Comparison of ENCODE assay signal across 8 cellular contexts in the genomic region with DNA sequence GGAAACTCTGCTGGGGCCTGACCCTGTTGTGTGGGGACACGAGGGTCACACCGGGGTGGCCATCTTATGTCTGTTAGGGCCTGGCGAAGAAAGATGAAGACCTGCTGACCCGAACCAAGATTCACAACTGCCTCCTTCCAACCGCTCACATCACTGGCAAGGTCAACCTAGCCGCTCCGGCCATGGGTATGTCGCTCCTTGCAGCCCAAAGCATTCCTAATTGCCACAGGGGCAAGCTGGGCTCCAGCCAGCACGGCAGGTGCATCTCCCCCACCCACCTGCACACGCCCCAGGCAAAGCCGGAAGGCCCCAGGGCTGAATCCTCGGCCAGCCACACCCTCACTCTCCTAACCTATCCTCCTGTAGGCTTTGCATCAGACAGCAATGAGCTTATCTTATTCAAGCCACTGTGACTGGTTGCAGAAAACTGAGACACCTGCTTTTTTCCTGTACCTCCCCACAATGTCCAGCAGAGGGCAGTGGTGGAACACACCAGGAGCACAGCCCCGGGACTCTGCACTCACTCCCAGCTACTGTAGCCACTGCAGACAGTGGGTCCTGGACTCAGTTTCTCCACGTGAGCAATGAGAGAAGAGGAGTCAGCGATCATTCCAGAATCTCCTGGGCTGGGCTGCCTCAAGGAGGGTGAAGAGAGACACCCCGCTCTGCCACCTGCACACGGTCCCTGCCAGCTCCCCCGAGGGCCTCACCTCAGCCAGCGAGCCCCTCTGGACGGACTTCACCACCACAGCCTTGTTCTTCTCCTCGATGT.
DNase-seq lines count a peak whose midpoint lies in the region; ATAC-seq and TF ChIP-seq lines count a peak whose summit lies in the region.

No MANE protein-coding gene starts in this region.

- H3K4me3 ChIP-seq in adipocyte (ENCODE audit: low read length) (no peak overlapping the region), heart left ventricle (no peak overlapping the region)

- no peak overlapping the region for H3K9ac ChIP-seq in adipocyte (ENCODE audit: low read length)

- H3K27ac ChIP-seq in heart left ventricle: no peak overlapping the region

- H3K4me1 ChIP-seq in adipocyte (ENCODE audit: control insufficient read depth, insufficient read depth, low read length): no peaks in the 10 kb centered on the region
- peaks cover 0 to 8% (median 0%) of the 10 kb centered on the region in 12 donors for H3K4me1 ChIP-seq in heart left ventricle

- peak; percentile 91 to 99 (median 95) for TF ChIP-seq CTCF in heart left ventricle (IDR thresholded peaks at IDR 0.05)

- ATAC-seq in heart left ventricle (peak; percentile 78 to 90 (median 84)), GM18873 (IDR thresholded peaks at IDR 0.05; ENCODE audit: low FRiP score, unreplicated experiment) (no peak), HG02678 (IDR thresholded peaks at IDR 0.05; ENCODE audit: unreplicated experiment) (no peak)

- DNase-seq in GF-D8 (lab: John Stamatoyannopoulos, UW) (peak; percentile 13), NCI-H1105 (lab: John Stamatoyannopoulos, UW) (peak; percentile 52), T-helper 1 cell (peak in 4 of 5 donors; percentile 43 to 71 (median 55)), adipocyte (ENCODE audit: low read depth) (peak; percentile 87), heart left ventricle (peak in 4 of 5 donors; percentile 64 to 70 (median 68)), retina (peak; percentile 90)

- H3K36me3 ChIP-seq in adipocyte (ENCODE audit: control insufficient read depth, insufficient read depth, low read length, severe bottlenecking) (no peaks in the 10 kb centered on the region), heart left ventricle (peaks cover 0 to 88% (median 20%) of the 10 kb centered on the region in 9 donors)

- no peak for TF ChIP-seq POLR2A in heart left ventricle (IDR thresholded peaks at IDR 0.05)

- H3K9me3 ChIP-seq in adipocyte (ENCODE audit: control insufficient read depth, low read length): peaks cover 10% of the 10 kb centered on the region
- peaks cover 0 to 12% (median 4%) of the 10 kb centered on the region in 12 donors for H3K9me3 ChIP-seq in heart left ventricle

- intact Hi-C loops in heart left ventricle (cut with DNase I): loop anchor here (1.0 to 10.0 kb wide), 5 partner anchors 167 to 248 kb away; partner anchors contain the start of gene PREX1 (in 8 of the 10)

- H3K27me3 ChIP-seq in adipocyte (replicated peaks; ENCODE audit: control insufficient read depth, insufficient read depth, low read length) (peaks cover 20% of the 10 kb centered on the region), heart left ventricle (no peaks in the 10 kb centered on the region)

- 65 to 70% (median 68%) methylated on average over 12 to 21 of the region's 21 CpGs for WGBS in heart left ventricle, 4 donors

Comparison
In these comparisons a context has a peak if more than half of its experiments do, and no peak if none do; other contexts are left out.
1. DNase-seq: peak in every context shown above with its lines; median percentile 90 in retina; 87 in adipocyte; 68 in heart left ventricle; 55 in T-helper 1 cell; 52 in NCI-H1105; 13 in GF-D8.
2. ATAC-seq: peak in heart left ventricle (4 of 4); none in GM18873 (single experiment) and HG02678 (single experiment).